In genomic region chr2:40646642-40647041, GRCh38 we compare ENCODE assay signal across 11 cellular contexts.
"Had no signal": no experiment of that assay in that cellular context is flagged by ENCODE, and none has a peak within 500 bp of the region (broad histone marks: within the 10 kb centered on the region; RNA-seq: fewer than 3 reads in every experiment).

No MANE protein-coding gene starts in this region.

- DNase-seq: GM23248, GOT3, H7, H9, HCEC 1CT, HFFc6 had no signal

- H2AFZ ChIP-seq: GM23248, GM23338 had no signal

- H3K9me3 ChIP-seq: HAP-1 had no signal

- FAIRE-seq: H1, H54 had no signal

- ATAC-seq: GM23338, HCT116 had no signal

- H3K4me3 ChIP-seq: GM23248, GM23338, HAP-1 had no signal

- H3K36me3 ChIP-seq: HAP-1 had no signal

- H3K27ac ChIP-seq: GM23248 had no signal

- H3K4me1 ChIP-seq: HAP-1 had no signal

- H3K4me2 ChIP-seq: GM23338 had no signal
